Comparison of ENCODE assay signal across 25 cellular contexts in the genomic region with DNA sequence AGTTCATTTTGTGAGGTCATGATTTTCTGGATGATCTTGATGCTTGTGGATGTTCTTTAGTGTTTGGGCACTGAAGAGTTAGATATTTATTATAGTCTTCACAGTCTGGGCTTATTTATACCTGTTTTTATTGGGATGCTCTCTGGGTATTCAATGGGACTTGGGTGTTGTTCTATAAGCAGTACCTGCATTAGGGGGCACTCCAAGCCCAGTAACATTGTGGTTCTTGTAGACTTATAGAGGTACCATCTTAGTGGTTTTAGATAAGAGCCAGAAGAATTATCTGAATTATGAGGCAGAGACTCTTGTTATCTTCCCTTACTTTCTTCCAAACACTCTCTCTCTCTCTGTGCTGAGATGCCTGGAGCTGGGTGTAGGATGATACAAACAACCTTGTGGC.
"Had no signal": no experiment of that assay in that cellular context is flagged by ENCODE, and none has a peak within 500 bp of the region (broad histone marks: within the 10 kb centered on the region; RNA-seq: fewer than 3 reads in every experiment).

No MANE protein-coding gene starts in this region.

- H3K27ac Mint-ChIP-seq: activated naive CD8-positive, alpha-beta T cell; activated T-cell treated with anti-CD3 and anti-CD28 coated beads, Interleukin-2, amount 50 U/mL, for 24 hours; activated T-helper 17 cell treated with anti-CD3 and anti-CD28 coated beads, Interleukin-2, amount 50 U/mL, for 72 hours; nephron; stimulated activated naive CD8-positive, alpha-beta T cell treated with anti-CD3 and anti-CD28 coated beads, Interleukin-15, Interleukin-2, amounts not matched to agents 100 ng/mL and 50 ng/mL, for 24 hours; T-helper 2 cell treated with Interferon-gamma antibody and Interleukin-4, amounts not matched to agents 5 μg/mL and 100 μg/mL, for 36 hours had no signal

- H3K9me3 ChIP-seq: esophagus squamous epithelium, gastroesophageal sphincter, thyroid gland, upper lobe of right lung had no signal

- H3K4me1 Mint-ChIP-seq: activated T-helper 17 cell treated with anti-CD3 and anti-CD28 coated beads, Interleukin-2, amount 50 U/mL, for 72 hours; nephron had no signal

- H3K4me3 Mint-ChIP-seq: activated naive CD8-positive, alpha-beta T cell; activated T-cell treated with anti-CD3 and anti-CD28 coated beads, Interleukin-2, amount 50 U/mL, for 24 hours; activated T-helper 17 cell treated with anti-CD3 and anti-CD28 coated beads, Interleukin-2, amount 50 U/mL, for 72 hours; nephron; stimulated activated naive CD8-positive, alpha-beta T cell treated with anti-CD3 and anti-CD28 coated beads, Interleukin-15, Interleukin-2, amounts not matched to agents 100 ng/mL and 50 ng/mL, for 24 hours; T-helper 2 cell treated with Interferon-gamma antibody and Interleukin-4, amounts not matched to agents 5 μg/mL and 100 μg/mL, for 36 hours had no signal

- H2AFZ ChIP-seq: parathyroid adenoma had no signal

- H3K27ac ChIP-seq: esophagus squamous epithelium, gastroesophageal sphincter, parathyroid adenoma, thyroid gland, upper lobe of right lung, WERI-Rb-1 had no signal

- H3K79me2 ChIP-seq: parathyroid adenoma had no signal

- H3K27me3 ChIP-seq: esophagus squamous epithelium, gastroesophageal sphincter, thyroid gland, upper lobe of right lung had no signal

- DNase-seq: activated CD4-positive, alpha-beta T cell treated with anti-CD3 and anti-CD28 coated beads for 1 hour; activated CD4-positive, alpha-beta T cell treated with anti-CD3 and anti-CD28 coated beads, Interleukin-2, amount 50 U/mL, for 1 hour; activated CD8-positive, alpha-beta memory T cell treated with anti-CD3 and anti-CD28 coated beads, Interleukin-2, amount 50 U/mL, for 4 hours; activated naive CD4-positive, alpha-beta T cell; activated T-cell treated with anti-CD3 and anti-CD28 coated beads, Interleukin-2, amount 50 U/mL, for 24 hours; central memory CD4-positive, alpha-beta T cell; dermis blood vessel endothelial cell; effector CD8-positive, alpha-beta T cell; esophagus squamous epithelium; head of caudate nucleus; hypothalamus; left cardiac atrium; right cardiac atrium; stimulated activated CD4-positive, alpha-beta T cell treated with anti-CD3 and anti-CD28 coated beads, Interleukin-12 subunit alpha, Interleukin-12 subunit beta, amount 100 ng/mL, for 4 hours; substantia nigra; thyroid gland; upper lobe of right lung; WERI-Rb-1 had no signal

- H3K9ac ChIP-seq: parathyroid adenoma had no signal

- ATAC-seq: activated T-helper 17 cell treated with anti-CD3 and anti-CD28 coated beads, Interleukin-2, amount 50 U/mL, for 72 hours; gastroesophageal sphincter; left cardiac atrium; right cardiac atrium; upper lobe of right lung had no signal

- H3K36me3 ChIP-seq: esophagus squamous epithelium, gastroesophageal sphincter, thyroid gland, upper lobe of right lung had no signal

- H3K27me3 Mint-ChIP-seq: activated naive CD8-positive, alpha-beta T cell; activated T-cell treated with anti-CD3 and anti-CD28 coated beads, Interleukin-2, amount 50 U/mL, for 24 hours; activated T-helper 17 cell treated with anti-CD3 and anti-CD28 coated beads, Interleukin-2, amount 50 U/mL, for 72 hours; stimulated activated naive CD8-positive, alpha-beta T cell treated with anti-CD3 and anti-CD28 coated beads, Interleukin-15, Interleukin-2, amounts not matched to agents 100 ng/mL and 50 ng/mL, for 24 hours had no signal

- H3K4me3 ChIP-seq: esophagus squamous epithelium, gastroesophageal sphincter, thyroid gland, upper lobe of right lung had no signal

- H3K36me3 Mint-ChIP-seq: activated naive CD8-positive, alpha-beta T cell had no signal

- H3K4me1 ChIP-seq: esophagus squamous epithelium, gastroesophageal sphincter, parathyroid adenoma, thyroid gland, upper lobe of right lung had no signal
